In genomic region chr2:69641887-69642708, GRCh38 we compare ENCODE assay signal across 9 cellular contexts. TPM values are rescaled to one million over a fixed set of nuclear protein-coding genes. Genes with fewer than 3 reads are reported as not detected.
DNase-seq lines count a peak whose midpoint lies in the region; ATAC-seq, FAIRE-seq and TF ChIP-seq lines count a peak whose summit lies in the region.
"Had no signal": no experiment of that assay in that cellular context is flagged by ENCODE, and none has a peak within 500 bp of the region (broad histone marks: within the 10 kb centered on the region; RNA-seq: fewer than 3 reads in every experiment).

No MANE protein-coding gene starts in this region.

- H3K9me3 ChIP-seq in K562 (replicated peaks; ENCODE audit: control insufficient read depth, insufficient read depth, low read depth, low read length) (no peaks in the 10 kb centered on the region), lower lobe of right lung (no peaks in the 10 kb centered on the region), thyroid gland (no peaks in the 10 kb centered on the region)

- H3K27ac Mint-ChIP-seq in activated T-cell treated with anti-CD3 and anti-CD28 coated beads, Interleukin-2, amount 50 U/mL, for 24 hours: peak overlapping the region; percentile 96

- ATAC-seq in K562 (no peak), lower lobe of right lung (no peak), HG03139 (IDR thresholded peaks at IDR 0.05; ENCODE audit: unreplicated experiment) (no peak), HG02870 (IDR thresholded peaks at IDR 0.05; ENCODE audit: unreplicated experiment) (no peak)

- H3K27me3 ChIP-seq in K562 (ENCODE audit: control insufficient read depth in 2 of 2, insufficient read depth in 2 of 2, low read length in 2 of 2): no peaks in the 10 kb centered on the region
- H3K27me3 ChIP-seq in lower lobe of right lung (ENCODE audit: low read depth): no peaks in the 10 kb centered on the region
- H3K27me3 ChIP-seq in thyroid gland: no peaks in the 10 kb centered on the region

- DNase-seq in activated T-cell treated with anti-CD3 and anti-CD28 coated beads, Interleukin-2, amount 50 U/mL, for 24 hours: no peak
- DNase-seq in activated T-cell treated with anti-CD3 and anti-CD28 coated beads for 4 hours (no peak), K562 (ENCODE audit: extremely low read depth in 1 of 4, low spot score in 3 of 4) (no peak), lower lobe of right lung (no peak), thyroid gland (no peak)
- no peak for DNase-seq in stimulated activated CD4-positive, alpha-beta T cell treated with anti-CD3 and anti-CD28 coated beads, Interleukin-4, amount 100 ng/mL, for 4 hours

- H3K36me3 ChIP-seq in K562 (ENCODE audit: control insufficient read depth, insufficient read depth, low read length): no peaks in the 10 kb centered on the region
- H3K36me3 ChIP-seq in lower lobe of right lung: no peaks in the 10 kb centered on the region
- no peaks in the 10 kb centered on the region for H3K36me3 ChIP-seq in thyroid gland

- peak overlapping the region; percentile 85 for H3K4me3 Mint-ChIP-seq in activated T-cell treated with anti-CD3 and anti-CD28 coated beads, Interleukin-2, amount 50 U/mL, for 24 hours

- peak overlapping the region; percentile 76 for H3K4me2 ChIP-seq in K562 (ENCODE audit: insufficient read depth, low read length)

- H3K9ac ChIP-seq in K562 (ENCODE audit: insufficient read depth in 1 of 2, low read depth in 2 of 2, low read length in 2 of 2): peak overlapping the region; percentile 32 to 93; a peak in 3 of 4 replicates

- peaks cover 4% of the 10 kb centered on the region for H3K9me3 Mint-ChIP-seq in activated T-cell treated with anti-CD3 and anti-CD28 coated beads, Interleukin-2, amount 50 U/mL, for 24 hours

- no peaks in the 10 kb centered on the region for H3K9me1 ChIP-seq in K562 (ENCODE audit: control insufficient read depth, insufficient read depth, low read length)

- in situ Hi-C loops in K562 (cut with MboI): no loop called here

- TF ChIP-seq EP300 in K562 (IDR thresholded peaks at IDR 0.05; ENCODE audit: low read length): no peak

- TF ChIP-seq RAD21 in K562 (CRISPR knock-in tag; conservative IDR thresholded peaks at IDR 0.05 in 1 of 2, IDR thresholded peaks at IDR 0.05 in 1 of 2): no peak

- FAIRE-seq in K562 (lab: Jason Lieb, UNC): no peak
- FAIRE-seq: D721Med had no signal

- peaks cover 6% of the 10 kb centered on the region; the same call in 1 of the 2 replicates for H4K20me1 ChIP-seq in K562 (replicated peaks; ENCODE audit: control insufficient read depth, insufficient read depth, low read length)

- peaks cover 43% of the 10 kb centered on the region for H3K79me2 ChIP-seq in K562 (ENCODE audit: control insufficient read depth, insufficient read depth, low read length)

- TSS peak; percentile 51 for BruUV-seq in K562 (replicated peaks; lab: Mats Ljungman, UMichigan)

- H3K4me1 Mint-ChIP-seq in activated T-cell treated with anti-CD3 and anti-CD28 coated beads, Interleukin-2, amount 50 U/mL, for 24 hours (ENCODE audit: low read depth): peaks cover 70% of the 10 kb centered on the region

- no peak for TF ChIP-seq CTCF in K562 (IDR thresholded peaks at IDR 0.05 in 2 of 3, conservative IDR thresholded peaks at IDR 0.05 in 1 of 3; ENCODE audit: insufficient read depth in 2 of 3, low read depth in 1 of 3, low read length in 3 of 3)
- TF ChIP-seq CTCF in lower lobe of right lung (IDR thresholded peaks at IDR 0.05): no peak
- TF ChIP-seq CTCF in thyroid gland (IDR thresholded peaks at IDR 0.05): no peak

- no peak overlapping the region for H2AFZ ChIP-seq in K562 (ENCODE audit: low read depth, low read length)

- intact Hi-C loops in K562 (cut with micrococcal nuclease): loop anchor here (2.0 to 10.0 kb wide), 5 partner anchors 40 to 273 kb away; partner anchors contain the start of gene MXD1
- intact Hi-C loops in lower lobe of right lung (cut with DNase I): no loop called here
- intact Hi-C loops in thyroid gland (cut with DNase I): loop anchor here (10.0 kb wide), 2 partner anchors 73 to 77 kb away; no protein-coding TSS in a partner anchor

- CTCF ChIA-PET in K562 (lab: Yijun Ruan, JAX; ENCODE audit: low intra/inter-chr PET ratio): no interaction called here

- TF ChIP-seq POLR2A in K562 (conservative IDR thresholded peaks at IDR 0.05) (no peak), thyroid gland (IDR thresholded peaks at IDR 0.05) (no peak)

- H3K36me3 Mint-ChIP-seq in activated T-cell treated with anti-CD3 and anti-CD28 coated beads, Interleukin-2, amount 50 U/mL, for 24 hours (ENCODE audit: low read depth): peaks cover 62% of the 10 kb centered on the region

- H3K4me1 ChIP-seq in K562 (replicated peaks in 1 of 2; ENCODE audit: control insufficient read depth in 2 of 2, insufficient read depth in 2 of 2, low read length in 2 of 2) (peaks cover 15 to 34% of the 10 kb centered on the region in 2 experiments; a peak in 4 of 5 replicates), lower lobe of right lung (peaks cover 55% of the 10 kb centered on the region), thyroid gland (peaks cover 33 to 51% of the 10 kb centered on the region in 2 donors)

- POLR2A ChIA-PET in K562 (lab: Yijun Ruan, JAX): interaction anchor here (1.1 to 7.7 kb wide), 4 partner anchors 17 to 52 kb away, joined by 3 to 70 read pairs (median 4); no protein-coding TSS in a partner anchor

- H3K4me3 ChIP-seq in K562 (peak overlapping the region; percentile 79), lower lobe of right lung (peak overlapping the region; percentile 93), thyroid gland (replicated peaks in 1 of 3) (peak overlapping the region; percentile 57 to 96 (median 93))

- no peaks in the 10 kb centered on the region for H3K27me3 Mint-ChIP-seq in activated T-cell treated with anti-CD3 and anti-CD28 coated beads, Interleukin-2, amount 50 U/mL, for 24 hours

- WGBS in K562 (ENCODE audit: insufficient coverage, low coverage, missing lambda C conversion rate): 35% methylated on average over 11 of the region's 12 CpGs
- WGBS in thyroid gland, 2 donors: 11 to 14% methylated on average over 12 of the region's 12 CpGs

- H3K27ac ChIP-seq in K562 (ENCODE audit: extremely low read depth, low read depth, low read length) (peak overlapping the region; percentile 7; the same call in 1 of the 3 replicates), lower lobe of right lung (peak overlapping the region; percentile 97), thyroid gland (peak overlapping the region; percentile 96 to 99 (median 98))

TF ChIP-seq in K562, 482 proteins besides CTCF, POLR2A, EP300 and RAD21 (continues in another document):
- TF ChIP-seq PATZ1 (CRISPR knock-in tag; IDR thresholded peaks at IDR 0.05; ENCODE audit: borderline replicate concordance) (no peak), ZBTB1 (CRISPR knock-in tag; IDR thresholded peaks at IDR 0.05; ENCODE audit: borderline replicate concordance, low read depth) (no peak), MNT (conservative IDR thresholded peaks at IDR 0.05) (0 out of 4 replicates have a peak, but pooled peaks have one; percentile 1 to 35), ZFPM2 (CRISPR knock-in tag; IDR thresholded peaks at IDR 0.05) (no peak), ATF1 (CRISPR knock-in tag; IDR thresholded peaks at IDR 0.05) (no peak), ATF1 (tag; IDR thresholded peaks at IDR 0.05) (no peak)

RNA-seq across cellular contexts. Expression of gene AAK1, which starts 1.4 kb away (rescaled TPM):
- 34.4 and 78.8 TPM in 2 replicates for total RNA-seq in K562 (2011; cell fraction: chromatin; rRNA removed; ENCODE audit: low replicate concordance)
- total RNA-seq in K562 (2011; cell fraction: nucleolus; rRNA removed): 16.3 and 20.0 TPM in 2 replicates
- 38.6 and 69.9 TPM in 2 replicates for total RNA-seq in K562 (2011; cell fraction: nucleoplasm; rRNA removed)
- 8.3 and 8.9 TPM in 2 replicates for total RNA-seq in K562 (2014; rRNA removed)
- total RNA-seq in K562 (2014; rRNA removed; fragmentation: Illumina TruSeq; extraction: Trizol): 6.0 and 6.9 TPM in 2 replicates
- total RNA-seq in K562 (2015; rRNA removed; fragmentation: Illumina TruSeq; extraction: Trizol): 5.5 and 6.8 TPM in 2 replicates
- total RNA-seq in K562 (2021): 13.8 and 17.1 TPM in 2 replicates
- polyA plus RNA-seq in K562 (2011; rRNA removed): 3.2 and 5.1 TPM in 2 replicates
- 2.8 and 3.3 TPM in 2 replicates for polyA plus RNA-seq in K562 (2011; cell fraction: cytosol; rRNA removed)
- 4.5 and 10.2 TPM in 2 replicates for polyA plus RNA-seq in K562 (2011; cell fraction: nucleus; rRNA removed)
- polyA plus RNA-seq in K562 (2012): 8.1 and 15.8 TPM in 2 replicates
- 6.2 and 7.2 TPM in 2 replicates for polyA plus RNA-seq in K562 (2014; fragmentation: Illumina TruSeq; extraction: Trizol)
- polyA plus RNA-seq in K562 (2014; fragmentation: Nextera tagmentation; extraction: Ambion mirVana): 1 to 10 TPM in 1 of 2 experiments, under 1 TPM in 1; 0.89 to 2.4 TPM
- 5.3 and 7.1 TPM in 2 replicates for polyA plus RNA-seq in K562 (2014; rRNA removed)
- 10.5 and 18.0 TPM in 2 replicates for polyA minus RNA-seq in K562 (2011; rRNA and poly(A)+ RNA removed)
- polyA minus RNA-seq in K562 (2011; cell fraction: cytosol; rRNA and poly(A)+ RNA removed): 4.7 and 7.4 TPM in 2 replicates
- polyA minus RNA-seq in K562 (2011; cell fraction: nucleus; rRNA and poly(A)+ RNA removed): 8.7 and 10.9 TPM in 2 replicates
- 73.3 TPM for total RNA-seq in lower lobe of right lung
- 100 to 1,000 TPM in 3 of 4 donors, 10 to 100 TPM in 1; 82.0 to 174 (median 144) TPM for total RNA-seq in thyroid gland

Comparison
In these comparisons a context has a peak if more than half of its experiments do, and no peak if none do; other contexts are left out.
1. H3K27ac ChIP-seq: peak in every context shown above with its lines; median percentile 98 in thyroid gland; 97 in lower lobe of right lung; 7 in K562.